12 cellular contexts compared by ENCODE assay signal in genomic region chr4:101157415-101158135, GRCh38.
DNase-seq lines count a peak whose midpoint lies in the region; ATAC-seq and TF ChIP-seq lines count a peak whose summit lies in the region.
"Had no signal": no experiment of that assay in that cellular context is flagged by ENCODE, and none has a peak within 500 bp of the region (broad histone marks: within the 10 kb centered on the region; RNA-seq: fewer than 3 reads in every experiment).

No MANE protein-coding gene starts in this region.

- POLR2A ChIA-PET in A673 (lab: Charles Lee; ENCODE audit: low non-redundant PET) (no interaction called here), HEK293 (lab: Yijun Ruan, JAX) (no interaction called here)

- no peak for TF ChIP-seq CTCF in A673 (conservative IDR thresholded peaks at IDR 0.05; ENCODE audit: low read depth, low read length)
- no peak for TF ChIP-seq CTCF in HEK293 (tag by site-specific recombination; IDR thresholded peaks at IDR 0.05)

- no peak for ATAC-seq in HG02870 (IDR thresholded peaks at IDR 0.05; ENCODE audit: unreplicated experiment)

- H3K4me3 Mint-ChIP-seq in activated naive CD8-positive, alpha-beta T cell treated with anti-CD3 and anti-CD28 coated beads for 36 hours: no peak overlapping the region

- no peaks in the 10 kb centered on the region for H3K27me3 Mint-ChIP-seq in activated naive CD8-positive, alpha-beta T cell treated with anti-CD3 and anti-CD28 coated beads for 36 hours

- H3K4me3 ChIP-seq in A673 (ENCODE audit: low read depth, low read length, poor library complexity, severe bottlenecking): no peak overlapping the region
- H3K4me3 ChIP-seq in HEK293 (ENCODE audit: low read depth, low read length): no peak overlapping the region
- no peak overlapping the region for H3K4me3 ChIP-seq in iPS-20b (ENCODE audit: low read length)

- H3K9ac ChIP-seq in iPS-20b (ENCODE audit: low read depth, low read length): 0 out of 2 replicates have a peak overlapping the region, but pooled peaks have one; percentile 42

- no TSS peak for BruUV-seq in A673 (replicated peaks; lab: Mats Ljungman, UMichigan)

- H3K36me3 ChIP-seq in A673 (ENCODE audit: insufficient read depth, low read length, poor library complexity, severe bottlenecking) (no peaks in the 10 kb centered on the region), HEK293 (ENCODE audit: control insufficient read depth in 2 of 2, insufficient read depth in 1 of 2, low read length in 2 of 2) (no peaks in the 10 kb centered on the region), iPS-20b (ENCODE audit: insufficient read depth, low read depth, low read length) (no peaks in the 10 kb centered on the region)
- H3K36me3 ChIP-seq: BE2C had no signal

- peaks cover 65% of the 10 kb centered on the region for H3K4me1 ChIP-seq in A673 (ENCODE audit: insufficient read depth, low read length, poor library complexity, severe bottlenecking)
- H3K4me1 ChIP-seq in HEK293 (ENCODE audit: control insufficient read depth, insufficient read depth, low read length): no peaks in the 10 kb centered on the region
- H3K4me1 ChIP-seq in iPS-20b (ENCODE audit: insufficient read depth, low read length): peaks cover 28% of the 10 kb centered on the region

- DNase-seq in A673 (ENCODE audit: low spot score): no peak
- DNase-seq in activated naive CD8-positive, alpha-beta T cell treated with anti-CD3 and anti-CD28 coated beads for 36 hours: no peak
- no peak for DNase-seq in islet precursor cell
- no peak for DNase-seq in retina
- no peak for DNase-seq in kidney glomerular epithelial cell (lab: John Stamatoyannopoulos, UW)
- DNase-seq: central memory CD4-positive, alpha-beta T cell; stimulated activated CD8-positive, alpha-beta memory T cell treated with anti-CD3 and anti-CD28 coated beads, Interleukin-4, amount 100 ng/mL, for 48 hours; SW 1271 had no signal

- H3K9me3 Mint-ChIP-seq in activated naive CD8-positive, alpha-beta T cell treated with anti-CD3 and anti-CD28 coated beads for 36 hours: peaks cover 3% of the 10 kb centered on the region

- H3K9me3 ChIP-seq in A673 (ENCODE audit: low read depth, low read length, poor library complexity, severe bottlenecking) (no peaks in the 10 kb centered on the region), HEK293 (ENCODE audit: control insufficient read depth, insufficient read depth, low read depth, low read length) (no peaks in the 10 kb centered on the region), iPS-20b (ENCODE audit: insufficient read depth, low read depth, low read length) (no peaks in the 10 kb centered on the region)
- H3K9me3 ChIP-seq: BE2C had no signal

- CTCF ChIA-PET in A673 (lab: Charles Lee) (no interaction called here), HEK293 (lab: Yijun Ruan, JAX) (interaction anchor here (2.2 kb wide), 1 partner anchor 12 kb away, joined by 10 read pairs; no protein-coding TSS in a partner anchor)

- peaks cover 17% of the 10 kb centered on the region for H3K36me3 Mint-ChIP-seq in activated naive CD8-positive, alpha-beta T cell treated with anti-CD3 and anti-CD28 coated beads for 36 hours

- H3K27ac Mint-ChIP-seq in activated naive CD8-positive, alpha-beta T cell treated with anti-CD3 and anti-CD28 coated beads for 36 hours: peak overlapping the region; percentile 91

- peaks cover 50% of the 10 kb centered on the region for H3K4me1 Mint-ChIP-seq in activated naive CD8-positive, alpha-beta T cell treated with anti-CD3 and anti-CD28 coated beads for 36 hours

- H3K27me3 ChIP-seq in A673 (replicated peaks; ENCODE audit: insufficient read depth, low read depth, low read length, poor library complexity): no peaks in the 10 kb centered on the region
- H3K27me3 ChIP-seq in iPS-20b (ENCODE audit: insufficient read depth, low read length): no peaks in the 10 kb centered on the region
- H3K27me3 ChIP-seq: BE2C had no signal

- intact Hi-C loops in A673 (cut with micrococcal nuclease; ENCODE audit: unreplicated experiment): no loop called here

- peak overlapping the region; percentile 71 for H3K27ac ChIP-seq in A673 (ENCODE audit: low read depth, low read length, poor library complexity, severe bottlenecking)
- no peak overlapping the region for H3K27ac ChIP-seq in HEK293 (ENCODE audit: extremely low read depth, low read depth, low read length)
- peak overlapping the region; percentile 13 for H3K27ac ChIP-seq in iPS-20b (ENCODE audit: low read length)

TF ChIP-seq in HEK293, 187 proteins besides CTCF, POLR2A, EP300 and RAD21:
- TF ChIP-seq ATF2 (tag by site-specific recombination; IDR thresholded peaks at IDR 0.05; ENCODE audit: low read depth) (peak; percentile 64; the same call in 1 of the 2 replicates), PRDM1 (tag by site-specific recombination; IDR thresholded peaks at IDR 0.05) (peak; percentile 17; the same call in 1 of the 2 replicates)
- TF ChIP-seq, protein P1, sequence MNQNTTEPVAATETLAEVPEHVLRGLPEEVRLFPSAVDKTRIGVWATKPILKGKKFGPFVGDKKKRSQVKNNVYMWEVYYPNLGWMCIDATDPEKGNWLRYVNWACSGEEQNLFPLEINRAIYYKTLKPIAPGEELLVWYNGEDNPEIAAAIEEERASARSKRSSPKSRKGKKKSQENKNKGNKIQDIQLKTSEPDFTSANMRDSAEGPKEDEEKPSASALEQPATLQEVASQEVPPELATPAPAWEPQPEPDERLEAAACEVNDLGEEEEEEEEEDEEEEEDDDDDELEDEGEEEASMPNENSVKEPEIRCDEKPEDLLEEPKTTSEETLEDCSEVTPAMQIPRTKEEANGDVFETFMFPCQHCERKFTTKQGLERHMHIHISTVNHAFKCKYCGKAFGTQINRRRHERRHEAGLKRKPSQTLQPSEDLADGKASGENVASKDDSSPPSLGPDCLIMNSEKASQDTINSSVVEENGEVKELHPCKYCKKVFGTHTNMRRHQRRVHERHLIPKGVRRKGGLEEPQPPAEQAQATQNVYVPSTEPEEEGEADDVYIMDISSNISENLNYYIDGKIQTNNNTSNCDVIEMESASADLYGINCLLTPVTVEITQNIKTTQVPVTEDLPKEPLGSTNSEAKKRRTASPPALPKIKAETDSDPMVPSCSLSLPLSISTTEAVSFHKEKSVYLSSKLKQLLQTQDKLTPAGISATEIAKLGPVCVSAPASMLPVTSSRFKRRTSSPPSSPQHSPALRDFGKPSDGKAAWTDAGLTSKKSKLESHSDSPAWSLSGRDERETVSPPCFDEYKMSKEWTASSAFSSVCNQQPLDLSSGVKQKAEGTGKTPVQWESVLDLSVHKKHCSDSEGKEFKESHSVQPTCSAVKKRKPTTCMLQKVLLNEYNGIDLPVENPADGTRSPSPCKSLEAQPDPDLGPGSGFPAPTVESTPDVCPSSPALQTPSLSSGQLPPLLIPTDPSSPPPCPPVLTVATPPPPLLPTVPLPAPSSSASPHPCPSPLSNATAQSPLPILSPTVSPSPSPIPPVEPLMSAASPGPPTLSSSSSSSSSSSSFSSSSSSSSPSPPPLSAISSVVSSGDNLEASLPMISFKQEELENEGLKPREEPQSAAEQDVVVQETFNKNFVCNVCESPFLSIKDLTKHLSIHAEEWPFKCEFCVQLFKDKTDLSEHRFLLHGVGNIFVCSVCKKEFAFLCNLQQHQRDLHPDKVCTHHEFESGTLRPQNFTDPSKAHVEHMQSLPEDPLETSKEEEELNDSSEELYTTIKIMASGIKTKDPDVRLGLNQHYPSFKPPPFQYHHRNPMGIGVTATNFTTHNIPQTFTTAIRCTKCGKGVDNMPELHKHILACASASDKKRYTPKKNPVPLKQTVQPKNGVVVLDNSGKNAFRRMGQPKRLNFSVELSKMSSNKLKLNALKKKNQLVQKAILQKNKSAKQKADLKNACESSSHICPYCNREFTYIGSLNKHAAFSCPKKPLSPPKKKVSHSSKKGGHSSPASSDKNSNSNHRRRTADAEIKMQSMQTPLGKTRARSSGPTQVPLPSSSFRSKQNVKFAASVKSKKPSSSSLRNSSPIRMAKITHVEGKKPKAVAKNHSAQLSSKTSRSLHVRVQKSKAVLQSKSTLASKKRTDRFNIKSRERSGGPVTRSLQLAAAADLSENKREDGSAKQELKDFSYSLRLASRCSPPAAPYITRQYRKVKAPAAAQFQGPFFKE (tag by site-specific recombination; IDR thresholded peaks at IDR 0.05; ENCODE audit: borderline replicate concordance): no peak
- TF ChIP-seq, protein P2, sequence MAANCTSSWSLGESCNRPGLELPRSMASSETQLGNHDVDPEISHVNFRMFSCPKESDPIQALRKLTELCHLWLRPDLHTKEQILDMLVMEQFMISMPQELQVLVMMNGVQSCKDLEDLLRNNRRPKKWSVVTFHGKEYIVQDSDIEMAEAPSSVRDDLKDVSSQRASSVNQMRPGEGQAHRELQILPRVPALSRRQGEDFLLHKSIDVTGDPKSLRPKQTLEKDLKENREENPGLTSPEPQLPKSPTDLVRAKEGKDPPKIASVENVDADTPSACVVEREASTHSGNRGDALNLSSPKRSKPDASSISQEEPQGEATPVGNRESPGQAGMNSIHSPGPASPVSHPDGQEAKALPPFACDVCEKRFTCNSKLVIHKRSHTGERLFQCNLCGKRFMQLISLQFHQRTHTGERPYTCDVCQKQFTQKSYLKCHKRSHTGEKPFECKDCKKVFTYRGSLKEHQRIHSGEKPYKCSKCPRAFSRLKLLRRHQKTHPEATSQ (tag by site-specific recombination; IDR thresholded peaks at IDR 0.05): no peak
TF ChIP-seq in HEK293: peak in this region for 2.
